10 cellular contexts compared by ENCODE assay signal in genomic region chr7:157004050-157004838, GRCh38. TPM values are rescaled to one million over a fixed set of nuclear protein-coding genes. Genes with fewer than 3 reads are reported as not detected.
A peak's percentile ranks its signal among the peaks of the same experiment; 100 is the strongest.
DNase-seq lines count a peak whose midpoint lies in the region; ATAC-seq, FAIRE-seq and TF ChIP-seq lines count a peak whose summit lies in the region.
"Had no signal": no experiment of that assay in that cellular context is flagged by ENCODE, and none has a peak within 500 bp of the region (broad histone marks: within the 10 kb centered on the region; RNA-seq: fewer than 3 reads in every experiment).

No MANE protein-coding gene starts in this region.

- no peak for TF ChIP-seq CTCF in PC-3 (conservative IDR thresholded peaks at IDR 0.05; ENCODE audit: low read depth, low read length)
- TF ChIP-seq CTCF in fibroblast of mammary gland (conservative IDR thresholded peaks at IDR 0.05; ENCODE audit: control insufficient read depth, insufficient read depth, low read depth, low read length): no peak
- TF ChIP-seq CTCF in pancreas (IDR thresholded peaks at IDR 0.05): no peak

- H3K4me2 ChIP-seq in PC-3 (ENCODE audit: low read length): peak overlapping the region; percentile 75

- FAIRE-seq in pancreas (lab: Jason Lieb, UNC): no peak

- H3K79me2 ChIP-seq in PC-3 (ENCODE audit: low read length): no peaks in the 10 kb centered on the region

- H3K9ac ChIP-seq in ES-I3 (ENCODE audit: low read depth, low read length): peak overlapping the region; percentile 11; the same call in 1 of the 2 replicates
- no peak overlapping the region for H3K9ac ChIP-seq in PC-3 (ENCODE audit: low read length)

- H3K4me3 ChIP-seq in PC-3 (ENCODE audit: low read length) (peak overlapping the region; percentile 52), fibroblast of mammary gland (ENCODE audit: control insufficient read depth, low read depth, low read length) (no peak overlapping the region), pancreas (peak overlapping the region in 2 of 4 donors; percentile 22 to 84)

- ATAC-seq in PC-3 (peak; percentile 41), pancreas (peak in 3 of 4 donors; percentile 4 to 20 (median 16)), GM19455 (IDR thresholded peaks at IDR 0.05; ENCODE audit: unreplicated experiment) (no peak)

- no TSS peak for BruUV-seq in PC-3 (replicated peaks; lab: Mats Ljungman, UMichigan)

- no peaks in the 10 kb centered on the region; the same call in 1 of the 2 replicates for H3K9me3 ChIP-seq in ES-I3 (ENCODE audit: control insufficient read depth, insufficient read depth, low read length)
- no peaks in the 10 kb centered on the region for H3K9me3 ChIP-seq in PC-3 (ENCODE audit: low read length)
- no peaks in the 10 kb centered on the region for H3K9me3 ChIP-seq in pancreas

- no peak for DNase-seq in PC-3
- peak; percentile 35 for DNase-seq in fibroblast of mammary gland (ENCODE audit: low read depth)
- peak in 3 of 6 donors; percentile 15 to 60 (median 30) for DNase-seq in pancreas
- no peak for DNase-seq in HuH-7 (ENCODE audit: low spot score)
- no peak for DNase-seq in HCEC 1CT
- no peak for DNase-seq in occipital lobe (lab: John Stamatoyannopoulos, UW)
- DNase-seq: activated T-cell treated with anti-CD3 and anti-CD28 coated beads for 4 hours had no signal

- no peaks in the 10 kb centered on the region for H4K20me1 ChIP-seq in PC-3 (ENCODE audit: low read length)

- POLR2A ChIA-PET in PC-3 (lab: Charles Lee; ENCODE audit: unreplicated experiment): no interaction called here

- H3K4me1 ChIP-seq in ES-I3 (ENCODE audit: insufficient read depth, low read length) (peaks cover 9% of the 10 kb centered on the region), PC-3 (ENCODE audit: insufficient read depth, low read length) (no peaks in the 10 kb centered on the region), pancreas (peaks cover 0 to 10% (median 0%) of the 10 kb centered on the region in 3 donors)

- peak overlapping the region; percentile 53 for H2AFZ ChIP-seq in PC-3 (ENCODE audit: low read length)

- no peaks in the 10 kb centered on the region for H3F3A ChIP-seq in PC-3 (ENCODE audit: low read length, unreplicated experiment)

- CTCF ChIA-PET in PC-3 (lab: Charles Lee): interaction anchor here (0.7 kb wide), 1 partner anchor 111 kb away, joined by 5 read pairs; the partner anchor contains the start of gene LMBR1

- no peaks in the 10 kb centered on the region for H3K36me3 ChIP-seq in ES-I3 (ENCODE audit: insufficient read depth, low read length)
- no peaks in the 10 kb centered on the region for H3K36me3 ChIP-seq in PC-3 (ENCODE audit: low read depth, low read length)
- no peaks in the 10 kb centered on the region for H3K36me3 ChIP-seq in pancreas

- H3K27ac ChIP-seq in PC-3 (ENCODE audit: low read length) (no peak overlapping the region), pancreas (peak overlapping the region; percentile 42 to 90 (median 68))

- intact Hi-C loops in PC-3 (cut with micrococcal nuclease) (no loop called here), pancreas (cut with DNase I) (loop anchor here in 1 of 3 donors (10.0 kb wide), 1 partner anchor 131 kb away; the partner anchor contains the start of gene UBE3C)

- 61% methylated on average over 60 of the region's 60 CpGs for WGBS in pancreas, 2 donors

- H3K9me2 ChIP-seq in PC-3 (replicated peaks; ENCODE audit: low read length): no peaks in the 10 kb centered on the region

- H3K27me3 ChIP-seq in PC-3 (ENCODE audit: low read length): peaks cover 35% of the 10 kb centered on the region
- H3K27me3 ChIP-seq in pancreas: no peaks in the 10 kb centered on the region

RNA-seq across cellular contexts. Expression of gene MNX1, which starts 6.2 kb away (rescaled TPM):
- total RNA-seq in PC-3 (2014; rRNA removed) (2.6 and 3.7 TPM in 2 replicates), pancreas (10 to 100 TPM; 15.6 to 33.8 (median 21.9) TPM), occipital lobe (not detected)
- 10 to 100 TPM; 21.0 to 47.3 TPM for polyA plus RNA-seq in pancreas
- total RNA-seq: temporal lobe had no signal

RNA-seq across cellular contexts. Expression of gene NOM1, which starts 54.7 kb away (rescaled TPM):
- total RNA-seq in PC-3 (2014; rRNA removed) (17.7 and 28.5 TPM in 2 replicates), pancreas (10 to 100 TPM in 1 of 6 donors, 1 to 10 TPM in 5; 7.2 to 12.9 (median 8.7) TPM), occipital lobe (27.5 TPM)
- polyA plus RNA-seq in pancreas: 10 to 100 TPM in 1 of 2 donors, 1 to 10 TPM in 1; 8.5 to 11.1 TPM
